In genomic region chr3:64027708-64028107, GRCh38 we compare ENCODE assay signal across 29 cellular contexts.
"Had no signal": no experiment of that assay in that cellular context is flagged by ENCODE, and none has a peak within 500 bp of the region (broad histone marks: within the 10 kb centered on the region; RNA-seq: fewer than 3 reads in every experiment).

No MANE protein-coding gene starts in this region.

- H3K27ac ChIP-seq: cardiac muscle cell, Peyer's patch, SJSA1 had no signal

- H3K4me3 ChIP-seq: cardiac muscle cell, Peyer's patch, SJSA1 had no signal

- H3K9me3 ChIP-seq: Peyer's patch, SJSA1 had no signal

- H3K27me3 ChIP-seq: cardiac muscle cell, Peyer's patch, SJSA1 had no signal

- DNase-seq: activated CD4-positive, alpha-beta T cell treated with anti-CD3 and anti-CD28 coated beads, Interleukin-2, amount 10 ng/mL, durations not matched to agents 24 days and 14 days; activated CD4-positive, alpha-beta T cell treated with anti-CD3 and anti-CD28 coated beads, Interleukin-2, amount 50 U/mL, for 4 hours; activated CD8-positive, alpha-beta T cell treated with anti-CD3 and anti-CD28 coated beads for 36 hours; activated effector memory CD4-positive, alpha-beta T cell treated with anti-CD3 and anti-CD28 coated beads, Interleukin-2, amount 50 U/mL, for 16 hours; activated naive CD4-positive, alpha-beta T cell; activated naive CD4-positive, alpha-beta T cell treated with anti-CD3 and anti-CD28 coated beads, Interleukin-2, amount 50 U/mL, for 16 hours; activated naive CD8-positive, alpha-beta T cell treated with anti-CD3 and anti-CD28 coated beads for 36 hours; activated T-cell treated with anti-CD3 and anti-CD28 coated beads, Interleukin-2, amount 50 U/mL, for 1 hour; activated T-cell treated with anti-CD3 and anti-CD28 coated beads, Interleukin-2, amount 50 U/mL, for 72 hours; amniotic stem cell; aorta; KBM-7; NCI-H1105 treated with DMSO at 0.1 percent for 48 hours; NCI-H1436; NCI-H187; NCI-H2081; NCI-H2171 treated with DMSO at 0.1 percent for 48 hours; NCI-H2227 treated with DMSO at 0.1 percent for 48 hours; NCI-H446 treated with DMSO at 0.1 percent for 48 hours; NCI-H524; NK-92 treated with Interleukin-12 subunit alpha and Interleukin-12 subunit beta, amount 100 ng/mL, for 24 hours; PC-3; Peyer's patch; RPMI8226; SHP77 treated with DMSO at 0.1 percent for 48 hours; T1000 had no signal

- ATAC-seq: activated CD8-positive, alpha-beta T cell treated with anti-CD3 and anti-CD28 coated beads for 36 hours; activated T-cell treated with anti-CD3 and anti-CD28 coated beads, Interleukin-2, amount 50 U/mL, for 72 hours; activated T-helper 17 cell treated with anti-CD3 and anti-CD28 coated beads, Interleukin-2, amount 50 U/mL, for 72 hours; PC-3 had no signal

- H3K36me3 ChIP-seq: cardiac muscle cell, Peyer's patch had no signal
